In genomic region chr17:8382052-8382879, GRCh38 we compare ENCODE assay signal across 8 cellular contexts. TPM values are rescaled to one million over a fixed set of nuclear protein-coding genes. Genes with fewer than 3 reads are reported as not detected.
DNase-seq lines count a peak whose midpoint lies in the region; ATAC-seq and TF ChIP-seq lines count a peak whose summit lies in the region.

No MANE protein-coding gene starts in this region.

- no peaks in the 10 kb centered on the region for H3K27me3 ChIP-seq in GM23248 (replicated peaks; ENCODE audit: insufficient read depth)
- no peaks in the 10 kb centered on the region for H3K27me3 ChIP-seq in Peyer's patch
- no peaks in the 10 kb centered on the region for H3K27me3 ChIP-seq in esophagus squamous epithelium
- H3K27me3 ChIP-seq in prostate gland (replicated peaks; ENCODE audit: insufficient read depth) = no peaks in the 10 kb centered on the region

- intact Hi-C loops in esophagus squamous epithelium (cut with DNase I) = no loop called here
- intact Hi-C loops in prostate gland (cut with DNase I) = no loop called here

- H3K36me3 ChIP-seq in GM23248 (ENCODE audit: low read depth) (peaks cover 48% of the 10 kb centered on the region), Peyer's patch (peaks cover 0 to 44% (median 0%) of the 10 kb centered on the region in 3 donors), esophagus squamous epithelium (peaks cover 24 to 46% (median 36%) of the 10 kb centered on the region in 3 donors), prostate gland (peaks cover 0 to 8% of the 10 kb centered on the region in 2 donors)

- no peak for ATAC-seq in GM18907 (IDR thresholded peaks at IDR 0.05; ENCODE audit: unreplicated experiment)

- peaks cover 8% of the 10 kb centered on the region; the same call in 1 of the 2 replicates for H4K20me1 ChIP-seq in GM23248 (ENCODE audit: insufficient read depth)

- TF ChIP-seq CTCF in Peyer's patch (IDR thresholded peaks at IDR 0.05) = no peak
- no peak for TF ChIP-seq CTCF in esophagus squamous epithelium (IDR thresholded peaks at IDR 0.05)
- no peak for TF ChIP-seq CTCF in prostate gland (IDR thresholded peaks at IDR 0.05)

- peaks cover 46% of the 10 kb centered on the region for H3K79me2 ChIP-seq in GM23248 (ENCODE audit: insufficient read depth)

- peak overlapping the region; percentile 95 for H3K4me3 ChIP-seq in GM23248
- H3K4me3 ChIP-seq in Peyer's patch = peak overlapping the region; percentile 75 to 79 (median 78)
- peak overlapping the region; percentile 45 to 97 (median 82) for H3K4me3 ChIP-seq in esophagus squamous epithelium
- peak overlapping the region; percentile 50 to 61 for H3K4me3 ChIP-seq in prostate gland

- H3K9me2 ChIP-seq in GM23248 (ENCODE audit: insufficient read depth) = no peaks in the 10 kb centered on the region

- peak overlapping the region; percentile 88 for H2AFZ ChIP-seq in GM23248

- TF ChIP-seq POLR2A in Peyer's patch (IDR thresholded peaks at IDR 0.05) (no peak), esophagus squamous epithelium (IDR thresholded peaks at IDR 0.05) (no peak), prostate gland (IDR thresholded peaks at IDR 0.05) (no peak)

- DNase-seq in GM23248 (peak; percentile 42), Peyer's patch (no peak), esophagus squamous epithelium (lab: John Stamatoyannopoulos, UW) (no peak), prostate gland (ENCODE audit: low spot score) (no peak), HPDE6-E6E7 (ENCODE audit: extremely low spot score) (no peak), NCI-H2107 treated with DMSO at 0.1 percent for 48 hours (lab: John Stamatoyannopoulos, UW; ENCODE audit: unreplicated experiment) (no peak), activated gamma-delta T cell treated with Interleukin-2 at 50 U/mL for 16 hours (no peak)

- in situ Hi-C loops in GM23248 (cut with MboI) = no loop called here

- H3K9me3 ChIP-seq in GM23248 (ENCODE audit: low read depth) (no peaks in the 10 kb centered on the region), Peyer's patch (no peaks in the 10 kb centered on the region), esophagus squamous epithelium (no peaks in the 10 kb centered on the region), prostate gland (no peaks in the 10 kb centered on the region)

- 16 to 17% methylated on average over 27 of the region's 27 CpGs for WGBS in GM23248 (ENCODE audit: low coverage in 1 of 2, low lambda C conversion rate in 2 of 2, missing lambda C conversion rate in 2 of 2), 2 experiments
- WGBS in esophagus squamous epithelium, 2 donors = 10 to 11% methylated on average over 27 of the region's 27 CpGs
- 12% methylated on average over 27 of the region's 27 CpGs for WGBS in prostate gland

- H3F3A ChIP-seq in GM23248 (ENCODE audit: insufficient read depth) = peaks cover 65% of the 10 kb centered on the region

- H3K9ac ChIP-seq in GM23248 = peak overlapping the region; percentile 96

- peak overlapping the region; percentile 97 for H3K4me2 ChIP-seq in GM23248 (ENCODE audit: unreplicated experiment)

- H3K27ac ChIP-seq in GM23248 (peak overlapping the region; percentile 75), Peyer's patch (peak overlapping the region; percentile 78 to 96 (median 92)), esophagus squamous epithelium (peak overlapping the region; percentile 80 to 97 (median 96)), prostate gland (peak overlapping the region; percentile 81 to 85)

- H3K4me1 ChIP-seq in GM23248 (ENCODE audit: insufficient read depth) = peaks cover 41% of the 10 kb centered on the region
- H3K4me1 ChIP-seq in Peyer's patch = peaks cover 0 to 32% (median 14%) of the 10 kb centered on the region in 4 donors
- H3K4me1 ChIP-seq in esophagus squamous epithelium = peaks cover 14 to 60% (median 37%) of the 10 kb centered on the region in 3 donors
- H3K4me1 ChIP-seq in prostate gland (replicated peaks) = peaks cover 21% of the 10 kb centered on the region

RNA-seq across cellular contexts. Expression of gene RPL26, which starts 0.7 kb away (rescaled TPM):
- total RNA-seq in GM23248 (2014; rRNA removed; shearing (Covaris generic)) = 2,122 and 2,233 TPM in 2 replicates
- polyA plus RNA-seq in GM23248 (2016; fragmentation: Nextera tagmentation; extraction: Ambion mirVana) = 497 and 522 TPM in 2 replicates
- total RNA-seq in Peyer's patch = 1,000 to 10,000 TPM in 2 of 4 donors, 100 to 1,000 TPM in 2; 851 to 2,184 (median 1,124) TPM
- 1,000 to 10,000 TPM; 3,032 to 5,420 (median 3,306) TPM for total RNA-seq in esophagus squamous epithelium
- 1,000 to 10,000 TPM; 1,762 to 3,819 TPM for total RNA-seq in prostate gland

RNA-seq across cellular contexts. Expression of gene RNF222, which starts 15.4 kb away (rescaled TPM):
- not detected in 2 replicates for total RNA-seq in GM23248 (2014; rRNA removed; shearing (Covaris generic))
- polyA plus RNA-seq in GM23248 (2016; fragmentation: Nextera tagmentation; extraction: Ambion mirVana) = not detected in 2 replicates
- total RNA-seq in Peyer's patch (not detected), esophagus squamous epithelium (10 to 100 TPM in 3 of 4 donors, 1 to 10 TPM in 1; 8.1 to 21.8 (median 14.9) TPM), prostate gland (not detected)

RNA-seq across cellular contexts. Expression of gene ODF4, which starts 42.6 kb away (rescaled TPM):
- total RNA-seq in GM23248 (2014; rRNA removed; shearing (Covaris generic)) = not detected in 2 replicates
- not detected in 2 replicates for polyA plus RNA-seq in GM23248 (2016; fragmentation: Nextera tagmentation; extraction: Ambion mirVana)
- total RNA-seq in Peyer's patch (not detected), esophagus squamous epithelium (not detected), prostate gland (not detected)

RNA-seq across cellular contexts. Expression of gene NDEL1, which starts 53.4 kb away (rescaled TPM):
- total RNA-seq in GM23248 (2014; rRNA removed; shearing (Covaris generic)) = 74.9 and 76.4 TPM in 2 replicates
- 105 and 111 TPM in 2 replicates for polyA plus RNA-seq in GM23248 (2016; fragmentation: Nextera tagmentation; extraction: Ambion mirVana)
- total RNA-seq in Peyer's patch (100 to 1,000 TPM in 2 of 4 donors, 10 to 100 TPM in 2; 70.4 to 125 (median 99.9) TPM), esophagus squamous epithelium (100 to 1,000 TPM in 1 of 4 donors, 10 to 100 TPM in 3; 67.5 to 107 (median 73.1) TPM), prostate gland (10 to 100 TPM; 32.5 to 62.2 TPM)
